ENCODE assay signal across 35 cellular contexts in genomic region chr3:59464187-59464586, GRCh38.
"Had no signal": no experiment of that assay in that cellular context is flagged by ENCODE, and none has a peak within 500 bp of the region (broad histone marks: within the 10 kb centered on the region; RNA-seq: fewer than 3 reads in every experiment).

No MANE protein-coding gene starts in this region.

- ATAC-seq: activated CD8-positive, alpha-beta memory T cell treated with anti-CD3 and anti-CD28 coated beads, Interleukin-2, amount 10 ng/mL, durations not matched to agents 7 days and 5 days; K562; PC-3 had no signal

- H3K27ac ChIP-seq: brain microvascular endothelial cell, Peyer's patch, WERI-Rb-1 had no signal

- H3K4me1 ChIP-seq: Peyer's patch had no signal

- H3K27ac Mint-ChIP-seq: activated CD4-positive, alpha-beta memory T cell treated with anti-CD3 and anti-CD28 coated beads, Interleukin-2, amount 10 ng/mL, durations not matched to agents 7 days and 5 days; activated CD8-positive, alpha-beta memory T cell treated with anti-CD3 and anti-CD28 coated beads, Interleukin-2, amount 10 ng/mL, durations not matched to agents 7 days and 5 days; activated naive CD8-positive, alpha-beta T cell treated with anti-CD3 and anti-CD28 coated beads for 36 hours had no signal

- H3K4me3 Mint-ChIP-seq: activated CD4-positive, alpha-beta memory T cell treated with anti-CD3 and anti-CD28 coated beads, Interleukin-2, amount 10 ng/mL, durations not matched to agents 7 days and 5 days; activated CD8-positive, alpha-beta memory T cell treated with anti-CD3 and anti-CD28 coated beads, Interleukin-2, amount 10 ng/mL, durations not matched to agents 7 days and 5 days; activated naive CD8-positive, alpha-beta T cell treated with anti-CD3 and anti-CD28 coated beads for 36 hours had no signal

- H3K9me3 ChIP-seq: Peyer's patch had no signal

- H3K4me3 ChIP-seq: K562, Peyer's patch had no signal

- H3K27me3 Mint-ChIP-seq: activated CD4-positive, alpha-beta memory T cell treated with anti-CD3 and anti-CD28 coated beads, Interleukin-2, amount 10 ng/mL, durations not matched to agents 7 days and 5 days; activated CD8-positive, alpha-beta memory T cell treated with anti-CD3 and anti-CD28 coated beads, Interleukin-2, amount 10 ng/mL, durations not matched to agents 7 days and 5 days; activated naive CD8-positive, alpha-beta T cell treated with anti-CD3 and anti-CD28 coated beads for 36 hours had no signal

- H3K36me3 ChIP-seq: brain microvascular endothelial cell, Peyer's patch, WERI-Rb-1 had no signal

- DNase-seq: activated CD4-positive, alpha-beta memory T cell treated with anti-CD3 and anti-CD28 coated beads, Interleukin-2, amount 10 ng/mL, durations not matched to agents 7 days and 5 days; activated CD4-positive, alpha-beta T cell treated with anti-CD3 and anti-CD28 coated beads for 1 hour; activated CD4-positive, alpha-beta T cell treated with anti-CD3 and anti-CD28 coated beads for 48 hours; activated CD4-positive, CD25-positive, alpha-beta regulatory T cell; activated CD8-positive, alpha-beta memory T cell treated with anti-CD3 and anti-CD28 coated beads for 24 hours; activated CD8-positive, alpha-beta memory T cell treated with anti-CD3 and anti-CD28 coated beads, Interleukin-2, amount 10 ng/mL, durations not matched to agents 7 days and 5 days; activated CD8-positive, alpha-beta memory T cell treated with anti-CD3 and anti-CD28 coated beads, Interleukin-2, amount 50 U/mL, for 48 hours; activated effector memory CD4-positive, alpha-beta T cell treated with anti-CD3 and anti-CD28 coated beads, Interleukin-2, amount 50 U/mL, for 16 hours; activated naive CD4-positive, alpha-beta T cell; activated naive CD4-positive, alpha-beta T cell treated with anti-CD3 and anti-CD28 coated beads, Interleukin-2, amount 50 U/mL, for 16 hours; activated naive CD8-positive, alpha-beta T cell treated with anti-CD3 and anti-CD28 coated beads for 36 hours; activated T-cell treated with anti-CD3 and anti-CD28 coated beads, Interleukin-2, amount 50 U/mL, for 48 hours; amniotic stem cell; aorta; brain microvascular endothelial cell; Karpas-422; NCI-H1105; NCI-H1417 treated with DMSO at 0.1 percent for 48 hours; NCI-H187 treated with DMSO at 0.1 percent for 48 hours; NCI-H2081; NCI-H2227 treated with DMSO at 0.1 percent for 48 hours; NCI-H446; NCI-H510A treated with DMSO at 0.1 percent for 48 hours; NCI-H526 treated with DMSO at 0.1 percent for 48 hours; NK-92 treated with Interleukin-12 subunit alpha and Interleukin-12 subunit beta, amount 100 ng/mL, for 24 hours; PC-3; Peyer's patch; Right ventricle myocardium superior; RPMI8226; SW 1271; T-helper 1 cell; T-helper 2 cell; T-helper 9 cell; WERI-Rb-1 had no signal

- H3K27me3 ChIP-seq: brain microvascular endothelial cell, Peyer's patch had no signal
